ENCODE assay signal across 8 cellular contexts in the genomic region with DNA sequence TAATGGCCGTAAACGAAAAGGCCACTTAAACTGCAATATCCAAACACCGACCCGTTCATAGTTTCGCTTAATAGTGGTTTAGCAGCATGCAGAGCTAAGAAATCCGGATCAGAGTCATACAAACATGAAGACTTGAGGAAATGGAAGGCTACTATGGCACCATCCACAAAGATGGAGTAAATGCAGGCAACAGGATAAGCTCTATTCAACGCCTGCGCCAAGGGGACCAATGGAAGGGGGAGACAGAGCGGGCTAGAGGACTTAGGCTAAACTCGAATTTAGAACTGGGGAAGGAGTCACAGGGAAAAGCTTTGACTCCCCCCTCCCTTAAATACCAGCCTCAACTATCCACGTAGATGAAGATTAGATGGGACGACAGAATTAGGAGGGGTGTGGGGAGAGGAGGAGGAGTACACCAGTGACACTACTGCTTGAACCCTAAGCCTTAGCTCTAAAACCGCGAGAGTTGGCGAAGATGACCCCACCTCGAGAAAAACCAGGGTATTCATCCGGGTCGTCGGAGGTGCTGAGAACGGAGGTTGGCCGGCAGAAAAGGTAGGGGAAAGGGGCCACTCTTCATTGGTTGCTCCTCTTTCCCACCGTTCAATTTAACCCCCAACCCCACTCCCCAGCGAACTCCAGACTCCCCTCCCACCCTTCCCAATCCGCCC. TPM values are rescaled to one million over a fixed set of nuclear protein-coding genes. Genes with fewer than 3 reads are reported as not detected.
A peak's percentile ranks its signal among the peaks of the same experiment; 100 is the strongest.
DNase-seq lines count a peak whose midpoint lies in the region; ATAC-seq and TF ChIP-seq lines count a peak whose summit lies in the region.

No MANE protein-coding gene starts in this region.

- H3K27me3 ChIP-seq in effector memory CD4-positive, alpha-beta T cell (replicated peaks; ENCODE audit: control insufficient read depth, insufficient read depth, low read length, poor library complexity, severe bottlenecking), result no peaks in the 10 kb centered on the region
- H3K27me3 ChIP-seq in muscle layer of duodenum (ENCODE audit: low read depth, low read length) (no peaks in the 10 kb centered on the region), upper lobe of left lung (no peaks in the 10 kb centered on the region)

- no peaks in the 10 kb centered on the region for H3K36me3 ChIP-seq in effector memory CD4-positive, alpha-beta T cell (ENCODE audit: control insufficient read depth, insufficient read depth, low read length)
- H3K36me3 ChIP-seq in muscle layer of duodenum (ENCODE audit: control insufficient read depth in 1 of 2, insufficient read depth in 2 of 2, low read length in 2 of 2) (peaks cover 6 to 12% of the 10 kb centered on the region in 2 donors), upper lobe of left lung (peaks cover 0 to 12% (median 0%) of the 10 kb centered on the region in 4 donors)

- H3K4me3 ChIP-seq in effector memory CD4-positive, alpha-beta T cell (ENCODE audit: insufficient read depth, low read depth, low read length, poor library complexity, severe bottlenecking), result peak overlapping the region; percentile 70
- H3K4me3 ChIP-seq in muscle layer of duodenum (ENCODE audit: low read depth in 1 of 2, low read length in 2 of 2) (peak overlapping the region; percentile 65 to 78), upper lobe of left lung (peak overlapping the region; percentile 33 to 79 (median 62))

- H3K9me3 ChIP-seq in effector memory CD4-positive, alpha-beta T cell (ENCODE audit: control insufficient read depth, low read length), result no peaks in the 10 kb centered on the region
- H3K9me3 ChIP-seq in muscle layer of duodenum (ENCODE audit: control insufficient read depth in 1 of 2, low read length in 2 of 2), result no peaks in the 10 kb centered on the region
- peaks cover 0 to 5% (median 0%) of the 10 kb centered on the region in 4 donors for H3K9me3 ChIP-seq in upper lobe of left lung

- DNase-seq in NCI-H510A treated with DMSO at 0.1 percent for 48 hours (lab: John Stamatoyannopoulos, UW), result peak; percentile 38
- no peak for DNase-seq in NCI-H510A (lab: John Stamatoyannopoulos, UW)
- peak; percentile 23 for DNase-seq in NCI-H1694 (lab: John Stamatoyannopoulos, UW)
- DNase-seq in UCSD-AML1 (lab: John Stamatoyannopoulos, UW; ENCODE audit: unreplicated experiment), result peak; percentile 41
- DNase-seq in effector memory CD4-positive, alpha-beta T cell, result peak; percentile 12 to 37 (median 18)
- peak in 1 of 2 donors; percentile 45 for DNase-seq in upper lobe of left lung

- TF ChIP-seq CTCF in upper lobe of left lung (IDR thresholded peaks at IDR 0.05), result no peak

- TF ChIP-seq POLR2A in upper lobe of left lung (IDR thresholded peaks at IDR 0.05), result no peak

- 1 to 33% methylated on average over 22 to 24 of the region's 24 CpGs for WGBS in upper lobe of left lung, 2 donors

- TF ChIP-seq EP300 in upper lobe of left lung (IDR thresholded peaks at IDR 0.05), result no peak

- ATAC-seq in upper lobe of left lung (ENCODE audit: low FRiP score in 2 of 2) (peak; percentile 7 to 27), HG02571 (IDR thresholded peaks at IDR 0.05; ENCODE audit: unreplicated experiment) (no peak)

- H3K27ac ChIP-seq in effector memory CD4-positive, alpha-beta T cell (ENCODE audit: insufficient read depth, low read length, poor library complexity, severe bottlenecking), result peak overlapping the region; percentile 90
- H3K27ac ChIP-seq in muscle layer of duodenum (ENCODE audit: low read length) (peak overlapping the region; percentile 83), upper lobe of left lung (peak overlapping the region; percentile 87 to 95 (median 92))

- H3K4me1 ChIP-seq in effector memory CD4-positive, alpha-beta T cell (ENCODE audit: control insufficient read depth, insufficient read depth, low read length, poor library complexity, severe bottlenecking), result peaks cover 2% of the 10 kb centered on the region
- H3K4me1 ChIP-seq in muscle layer of duodenum (ENCODE audit: control insufficient read depth in 1 of 2, insufficient read depth in 2 of 2, low read length in 2 of 2) (peaks cover 0 to 22% of the 10 kb centered on the region in 2 donors), upper lobe of left lung (peaks cover 7 to 19% (median 10%) of the 10 kb centered on the region in 4 donors)

RNA-seq across cellular contexts. Expression of gene HUWE1, which starts 3.5 kb away (rescaled TPM):
- 100 to 1,000 TPM in 5 of 6 donors, 10 to 100 TPM in 1; 98.1 to 136 (median 121) TPM for total RNA-seq in upper lobe of left lung
